In genomic region chr6:11333292-11333849, GRCh38 we compare ENCODE assay signal across 1 cellular context.
TF ChIP-seq lines count a peak whose summit lies in the region.

No MANE protein-coding gene starts in this region.

TF ChIP-seq in WTC11, 78 proteins besides CTCF, POLR2A, EP300 and RAD21 (continued from another document):
- no peak for TF ChIP-seq MLX (CRISPR knock-in tag; IDR thresholded peaks at IDR 0.05)
- no peak for TF ChIP-seq ZNF396 (CRISPR knock-in tag; IDR thresholded peaks at IDR 0.05; ENCODE audit: borderline replicate concordance)
